Comparison of ENCODE assay signal across 6 cellular contexts in genomic region chr13:26873174-26873698, GRCh38.
"Had no signal": no experiment of that assay in that cellular context is flagged by ENCODE, and none has a peak within 500 bp of the region (broad histone marks: within the 10 kb centered on the region; RNA-seq: fewer than 3 reads in every experiment).

No MANE protein-coding gene starts in this region.

- H3K36me3 ChIP-seq: esophagus squamous epithelium, transverse colon had no signal

- H3K4me3 ChIP-seq: esophagus squamous epithelium, skin epidermis, transverse colon had no signal

- FAIRE-seq: colon, endometrium had no signal

- H3K4me1 ChIP-seq: esophagus squamous epithelium, transverse colon had no signal

- DNase-seq: amniotic stem cell, esophagus squamous epithelium had no signal

- H3K27ac ChIP-seq: esophagus squamous epithelium, skin epidermis, transverse colon had no signal
